8 cellular contexts compared by ENCODE assay signal in genomic region chr10:103539751-103540150, GRCh38. TPM values are rescaled to one million over a fixed set of nuclear protein-coding genes. Genes with fewer than 3 reads are reported as not detected.
"Had no signal": no experiment of that assay in that cellular context is flagged by ENCODE, and none has a peak within 500 bp of the region (broad histone marks: within the 10 kb centered on the region; RNA-seq: fewer than 3 reads in every experiment).

No MANE protein-coding gene starts in this region.

- DNase-seq: IMR-90, KBM-7, KG1 had no signal

- H3K27ac ChIP-seq: HL-60 had no signal

- H3K4me3 Mint-ChIP-seq: IgD-negative memory B cell had no signal

- H3K4me3 ChIP-seq: K562 had no signal

- H3K36me3 Mint-ChIP-seq: IgD-negative memory B cell had no signal

- H3K27ac Mint-ChIP-seq: IgD-negative memory B cell had no signal

RNA-seq across cellular contexts. Expression of gene NEURL1, which starts 46.2 kb away (rescaled TPM):
- total RNA-seq: HepG2, HT1080 had no signal
- polyA plus RNA-seq: HepG2 had no signal
